Comparison of ENCODE assay signal across 11 cellular contexts in the genomic region with DNA sequence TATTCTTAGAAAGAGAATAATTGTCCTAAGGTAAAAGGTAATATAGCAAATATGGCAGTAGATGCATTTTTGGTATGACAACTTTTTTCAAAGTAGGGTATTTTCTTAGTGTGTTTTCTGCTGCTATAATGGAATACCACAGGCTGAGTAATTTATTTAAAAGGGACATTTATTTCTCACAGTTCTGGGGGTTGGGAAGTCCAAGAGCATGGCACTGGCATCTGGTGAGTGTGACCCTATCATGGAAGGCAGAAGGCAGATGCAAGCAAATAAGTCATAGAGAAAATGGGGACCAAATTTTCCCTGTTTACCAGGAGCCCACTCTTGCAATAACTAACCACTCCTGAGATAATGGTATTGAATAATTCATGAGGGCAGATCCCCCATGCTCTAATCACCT.
"Had no signal": no experiment of that assay in that cellular context is flagged by ENCODE, and none has a peak within 500 bp of the region (broad histone marks: within the 10 kb centered on the region; RNA-seq: fewer than 3 reads in every experiment).

No MANE protein-coding gene starts in this region.

- ATAC-seq: GM23338, HCT116 had no signal

- H3K27ac ChIP-seq: GM23248 had no signal

- DNase-seq: GM23248, GOT3, H7, H9, HCEC 1CT, HFFc6 had no signal

- H3K4me1 ChIP-seq: HAP-1 had no signal

- H3K36me3 ChIP-seq: HAP-1 had no signal

- H3K9me3 ChIP-seq: HAP-1 had no signal

- FAIRE-seq: H1, H54 had no signal

- H3K9ac ChIP-seq: GM23248 had no signal

- H2AFZ ChIP-seq: GM23248, GM23338 had no signal

- H3K4me2 ChIP-seq: GM23338 had no signal

- H3K4me3 ChIP-seq: GM23248, GM23338, HAP-1 had no signal
